In the genomic region with DNA sequence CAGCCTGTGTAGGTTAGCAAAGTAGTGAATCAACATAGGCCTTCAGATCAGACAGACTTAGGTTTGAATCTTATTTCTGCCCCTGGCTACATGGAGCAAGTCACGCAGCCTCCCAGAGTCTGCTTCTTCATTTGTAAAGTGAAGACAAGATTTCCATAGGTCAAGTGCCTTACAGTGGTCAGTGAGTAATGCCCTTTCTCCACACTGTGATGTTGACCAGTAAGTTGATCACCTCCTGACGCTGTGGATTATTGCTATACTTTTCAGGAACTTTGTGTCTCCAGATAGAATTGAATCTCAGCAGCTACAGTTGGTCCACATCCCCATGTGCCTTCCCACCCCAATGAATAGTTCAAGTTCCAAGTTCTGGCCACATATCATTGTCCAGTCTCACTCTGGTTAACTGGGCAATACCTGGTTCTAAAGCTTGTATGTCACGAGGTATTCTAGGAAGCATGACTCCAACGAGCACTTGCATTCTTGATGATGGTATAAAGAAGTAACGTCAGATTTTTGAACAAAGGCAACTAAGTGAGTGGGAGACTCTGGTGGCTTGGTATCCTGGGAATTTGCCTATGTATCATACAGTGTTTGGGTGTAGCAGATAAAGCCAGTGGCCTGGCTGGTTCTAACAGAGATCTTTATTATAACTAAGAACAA, we compare ENCODE assay signal across 13 cellular contexts. TPM values are rescaled to one million over a fixed set of nuclear protein-coding genes. Genes with fewer than 3 reads are reported as not detected.
DNase-seq lines count a peak whose midpoint lies in the region; ATAC-seq, FAIRE-seq and TF ChIP-seq lines count a peak whose summit lies in the region.
"Had no signal": no experiment of that assay in that cellular context is flagged by ENCODE, and none has a peak within 500 bp of the region (broad histone marks: within the 10 kb centered on the region; RNA-seq: fewer than 3 reads in every experiment).

No MANE protein-coding gene starts in this region.

- peaks cover 10% of the 10 kb centered on the region for H3K4me1 Mint-ChIP-seq in Caco-2 (ENCODE audit: low read depth, unreplicated experiment)

- no peak for FAIRE-seq in bronchial epithelial cell (lab: Jason Lieb, UNC)

- DNase-seq in right atrium auricular region (ENCODE audit: low spot score) (no peak), left ventricle myocardium inferior (no peak), bronchial epithelial cell (ENCODE audit: low read depth) (peak; percentile 55), lower lobe of right lung (no peak), upper lobe of right lung (no peak), NCI-H2171 treated with DMSO at 0.1 percent for 48 hours (lab: John Stamatoyannopoulos, UW) (no peak), HuH-7 (ENCODE audit: low spot score) (no peak), Caco-2 (no peak)
- DNase-seq: NCI-H1105, nephron progenitor cell had no signal

- no peaks in the 10 kb centered on the region for H3K36me3 ChIP-seq in right atrium auricular region
- H3K36me3 ChIP-seq in left ventricle myocardium inferior: no peaks in the 10 kb centered on the region
- no peaks in the 10 kb centered on the region for H3K36me3 ChIP-seq in bronchial epithelial cell (ENCODE audit: control insufficient read depth, insufficient read depth, low read length)
- H3K36me3 ChIP-seq in lower lobe of right lung: no peaks in the 10 kb centered on the region
- H3K36me3 ChIP-seq in upper lobe of right lung: no peaks in the 10 kb centered on the region
- H3K36me3 ChIP-seq in Caco-2 (ENCODE audit: control insufficient read depth, insufficient read depth, low read length): no peaks in the 10 kb centered on the region

- H3K9me3 ChIP-seq in right atrium auricular region: no peaks in the 10 kb centered on the region
- H3K9me3 ChIP-seq in left ventricle myocardium inferior (replicated peaks): no peaks in the 10 kb centered on the region
- no peaks in the 10 kb centered on the region for H3K9me3 ChIP-seq in lower lobe of right lung
- H3K9me3 ChIP-seq in upper lobe of right lung: no peaks in the 10 kb centered on the region
- H3K9me3 ChIP-seq in Caco-2: no peaks in the 10 kb centered on the region

- ATAC-seq in lower lobe of right lung (no peak), upper lobe of right lung (no peak)

- peaks cover 0 to 28% of the 10 kb centered on the region in 2 donors for H3K4me1 ChIP-seq in right atrium auricular region
- H3K4me1 ChIP-seq in left ventricle myocardium inferior: peaks cover 44% of the 10 kb centered on the region
- peaks cover 24% of the 10 kb centered on the region for H3K4me1 ChIP-seq in lower lobe of right lung
- H3K4me1 ChIP-seq in upper lobe of right lung: peaks cover 13% of the 10 kb centered on the region
- H3K4me1 ChIP-seq in Caco-2: peaks cover 7% of the 10 kb centered on the region

- no peak overlapping the region for H3K27ac Mint-ChIP-seq in Caco-2 (ENCODE audit: unreplicated experiment)
- H3K27ac Mint-ChIP-seq: nephron progenitor cell had no signal

- H3K4me3 Mint-ChIP-seq in Caco-2 (ENCODE audit: unreplicated experiment): no peak overlapping the region

- peaks cover 8% of the 10 kb centered on the region for H3K9me3 Mint-ChIP-seq in Caco-2 (ENCODE audit: unreplicated experiment)
- H3K9me3 Mint-ChIP-seq: nephron progenitor cell had no signal

- no peaks in the 10 kb centered on the region for H3K27me3 ChIP-seq in right atrium auricular region
- no peaks in the 10 kb centered on the region for H3K27me3 ChIP-seq in left ventricle myocardium inferior (ENCODE audit: low read depth)
- H3K27me3 ChIP-seq in bronchial epithelial cell (ENCODE audit: control insufficient read depth, insufficient read depth, low read length): no peaks in the 10 kb centered on the region
- H3K27me3 ChIP-seq in lower lobe of right lung (ENCODE audit: low read depth): no peaks in the 10 kb centered on the region
- H3K27me3 ChIP-seq in upper lobe of right lung: no peaks in the 10 kb centered on the region
- no peaks in the 10 kb centered on the region for H3K27me3 ChIP-seq in Caco-2 (replicated peaks; ENCODE audit: control insufficient read depth, insufficient read depth, low read length)

- no peaks in the 10 kb centered on the region for H3K27me3 Mint-ChIP-seq in Caco-2 (ENCODE audit: insufficient read depth, unreplicated experiment)

- H3K27ac ChIP-seq in right atrium auricular region (peak overlapping the region; percentile 94 to 97), left ventricle myocardium inferior (replicated peaks) (no peak overlapping the region), lower lobe of right lung (peak overlapping the region; percentile 31), upper lobe of right lung (peak overlapping the region; percentile 47)

- POLR2A ChIA-PET in Caco-2 (lab: Charles Lee): no interaction called here

- H3K4me3 ChIP-seq in right atrium auricular region: no peak overlapping the region
- no peak overlapping the region for H3K4me3 ChIP-seq in left ventricle myocardium inferior
- H3K4me3 ChIP-seq in bronchial epithelial cell (ENCODE audit: low read depth, low read length): no peak overlapping the region
- H3K4me3 ChIP-seq in lower lobe of right lung: no peak overlapping the region
- no peak overlapping the region for H3K4me3 ChIP-seq in upper lobe of right lung
- H3K4me3 ChIP-seq in Caco-2 (ENCODE audit: low read depth, low read length): no peak overlapping the region

- CTCF ChIA-PET in Caco-2 (lab: Charles Lee): no interaction called here

- BruUV-seq in Caco-2 (replicated peaks; lab: Mats Ljungman, UMichigan): no TSS peak

- no peaks in the 10 kb centered on the region for H3K36me3 Mint-ChIP-seq in Caco-2 (ENCODE audit: insufficient read depth, unreplicated experiment)

- intact Hi-C loops in left ventricle myocardium inferior (cut with micrococcal nuclease) (no loop called here), lower lobe of right lung (cut with DNase I) (no loop called here), upper lobe of right lung (cut with DNase I) (no loop called here), Caco-2 (cut with micrococcal nuclease; ENCODE audit: unreplicated experiment) (no loop called here)

- TF ChIP-seq CTCF in right atrium auricular region (IDR thresholded peaks at IDR 0.05) (no peak), left ventricle myocardium inferior (IDR thresholded peaks at IDR 0.05; ENCODE audit: borderline replicate concordance) (no peak), bronchial epithelial cell (IDR thresholded peaks at IDR 0.05; ENCODE audit: insufficient read depth, low read length, severe bottlenecking) (no peak), lower lobe of right lung (IDR thresholded peaks at IDR 0.05) (no peak), upper lobe of right lung (IDR thresholded peaks at IDR 0.05) (no peak), Caco-2 (IDR thresholded peaks at IDR 0.05; ENCODE audit: insufficient read depth in 1 of 2, low read depth in 1 of 2, low read length in 1 of 2, severe bottlenecking in 1 of 2, unreplicated experiment in 1 of 2) (no peak)

RNA-seq across cellular contexts. Expression of a gene that starts 2.1 kb away (rescaled TPM):
- total RNA-seq in right atrium auricular region (10 to 100 TPM; 66.5 to 71.0 TPM), left ventricle myocardium inferior (33.6 TPM), bronchial epithelial cell (102 and 144 TPM in 2 replicates), lower lobe of right lung (64.6 TPM), upper lobe of right lung (61.1 TPM), Caco-2 (2022) (0.79 and 1.2 TPM in 2 replicates)

RNA-seq across cellular contexts. Expression of a gene that starts 38.8 kb away (rescaled TPM):
- total RNA-seq in right atrium auricular region (1 to 10 TPM in 1 of 2 donors, under 1 TPM in 1; 0.79 to 2.2 TPM), left ventricle myocardium inferior (0.74 TPM), bronchial epithelial cell (not detected in 2 replicates), lower lobe of right lung (0.95 TPM), upper lobe of right lung (0.55 TPM), Caco-2 (2022) (not detected in 2 replicates)
- total RNA-seq: A673, HT-29, ureter had no signal

Comparison
In these comparisons a context has a peak if more than half of its experiments do, and no peak if none do; other contexts are left out.
1. RNA of a gene that starts 2.1 kb away (total RNA-seq): 102 to 144 TPM in bronchial epithelial cell, 66.5 to 71.0 TPM in right atrium auricular region, 64.6 TPM in lower lobe of right lung (single experiment), 61.1 TPM in upper lobe of right lung (single experiment) and 33.6 TPM in left ventricle myocardium inferior (single experiment); 0.79 to 1.2 TPM in Caco-2; every median in the first group is over 10 times any median in the second.